23 cellular contexts compared by ENCODE assay signal in genomic region chr6:118216751-118217150, GRCh38.
"Had no signal": no experiment of that assay in that cellular context is flagged by ENCODE, and none has a peak within 500 bp of the region (broad histone marks: within the 10 kb centered on the region; RNA-seq: fewer than 3 reads in every experiment).

No MANE protein-coding gene starts in this region.

- H3K4me2 ChIP-seq: hepatocyte had no signal

- H3K9me3 ChIP-seq: left ventricle myocardium inferior, neutrophil, tibial artery, uterus had no signal

- H3K36me3 ChIP-seq: brain microvascular endothelial cell, left ventricle myocardium inferior, neutrophil, tibial artery, uterus had no signal

- H3K79me2 ChIP-seq: hepatocyte, parathyroid adenoma had no signal

- ATAC-seq: natural killer cell; stimulated activated memory B cell treated with anti-CD40 and anti-IgM and Interleukin-4, amounts not matched to agents 10 μg/mL and 1 μg/mL and 100 μg/mL, for 72 hours had no signal

- H3K4me1 ChIP-seq: parathyroid adenoma, tibial artery, uterus had no signal

- DNase-seq: activated CD4-positive, alpha-beta T cell treated with anti-CD3 and anti-CD28 coated beads, Interleukin-2, amount 10 ng/mL, durations not matched to agents 7 days and 5 days; activated CD4-positive, CD25-positive, alpha-beta regulatory T cell; activated CD8-positive, alpha-beta memory T cell treated with anti-CD3 and anti-CD28 coated beads for 24 hours; activated naive CD4-positive, alpha-beta T cell; activated naive CD8-positive, alpha-beta T cell treated with anti-CD3 and anti-CD28 coated beads, Interleukin-2, amount 10 ng/mL, durations not matched to agents 7 days and 5 days; anterior cingulate cortex; brain microvascular endothelial cell; cerebellar nuclear complex; effector memory CD4-positive, alpha-beta T cell; kidney; left ventricle myocardium inferior; mesenchymal stem cell; natural killer cell; retina; stimulated activated CD4-positive, alpha-beta T cell treated with anti-CD3 and anti-CD28 coated beads, Interleukin-2, amount 100 ng/mL, for 48 hours; T-helper 2 cell; tibial artery; uterus had no signal

- H2AFZ ChIP-seq: hepatocyte, parathyroid adenoma had no signal

- H3K9ac ChIP-seq: parathyroid adenoma had no signal

- H3K4me3 ChIP-seq: hepatocyte, left ventricle myocardium inferior, tibial artery, uterus had no signal

- H3K4me3 Mint-ChIP-seq: activated CD4-positive, alpha-beta T cell treated with anti-CD3 and anti-CD28 coated beads, Interleukin-2, amount 10 ng/mL, durations not matched to agents 7 days and 5 days; activated naive CD8-positive, alpha-beta T cell treated with anti-CD3 and anti-CD28 coated beads, Interleukin-2, amount 10 ng/mL, durations not matched to agents 7 days and 5 days; dendritic cell treated with granulocyte-macrophage colony-stimulating factor and Interleukin-4, amounts not matched to agents 40 ng/mL and 50 ng/mL, for 4 days; natural killer cell; stimulated activated memory B cell treated with anti-CD40 and anti-IgM and Interleukin-4, amounts not matched to agents 10 μg/mL and 1 μg/mL and 100 μg/mL, for 72 hours had no signal

- H3K27me3 ChIP-seq: brain microvascular endothelial cell, hepatocyte, neutrophil, tibial artery, uterus had no signal

- H3K27ac Mint-ChIP-seq: activated CD4-positive, alpha-beta T cell treated with anti-CD3 and anti-CD28 coated beads, Interleukin-2, amount 10 ng/mL, durations not matched to agents 7 days and 5 days; activated naive CD8-positive, alpha-beta T cell treated with anti-CD3 and anti-CD28 coated beads, Interleukin-2, amount 10 ng/mL, durations not matched to agents 7 days and 5 days; dendritic cell treated with granulocyte-macrophage colony-stimulating factor and Interleukin-4, amounts not matched to agents 40 ng/mL and 50 ng/mL, for 4 days; natural killer cell; stimulated activated memory B cell treated with anti-CD40 and anti-IgM and Interleukin-4, amounts not matched to agents 10 μg/mL and 1 μg/mL and 100 μg/mL, for 72 hours had no signal

- H3K36me3 Mint-ChIP-seq: activated naive CD8-positive, alpha-beta T cell treated with anti-CD3 and anti-CD28 coated beads, Interleukin-2, amount 10 ng/mL, durations not matched to agents 7 days and 5 days; natural killer cell; stimulated activated memory B cell treated with anti-CD40 and anti-IgM and Interleukin-4, amounts not matched to agents 10 μg/mL and 1 μg/mL and 100 μg/mL, for 72 hours had no signal

- H3K27ac ChIP-seq: brain microvascular endothelial cell, hepatocyte, left ventricle myocardium inferior, neutrophil, parathyroid adenoma, tibial artery, uterus had no signal

- H3K4me1 Mint-ChIP-seq: activated CD4-positive, alpha-beta T cell treated with anti-CD3 and anti-CD28 coated beads, Interleukin-2, amount 10 ng/mL, durations not matched to agents 7 days and 5 days; activated naive CD8-positive, alpha-beta T cell treated with anti-CD3 and anti-CD28 coated beads, Interleukin-2, amount 10 ng/mL, durations not matched to agents 7 days and 5 days; natural killer cell; stimulated activated memory B cell treated with anti-CD40 and anti-IgM and Interleukin-4, amounts not matched to agents 10 μg/mL and 1 μg/mL and 100 μg/mL, for 72 hours had no signal

- H3K27me3 Mint-ChIP-seq: dendritic cell treated with granulocyte-macrophage colony-stimulating factor and Interleukin-4, amounts not matched to agents 40 ng/mL and 50 ng/mL, for 4 days; stimulated activated memory B cell treated with anti-CD40 and anti-IgM and Interleukin-4, amounts not matched to agents 10 μg/mL and 1 μg/mL and 100 μg/mL, for 72 hours had no signal

- H3K9me3 Mint-ChIP-seq: activated CD4-positive, alpha-beta T cell treated with anti-CD3 and anti-CD28 coated beads, Interleukin-2, amount 10 ng/mL, durations not matched to agents 7 days and 5 days; activated naive CD8-positive, alpha-beta T cell treated with anti-CD3 and anti-CD28 coated beads, Interleukin-2, amount 10 ng/mL, durations not matched to agents 7 days and 5 days; dendritic cell treated with granulocyte-macrophage colony-stimulating factor and Interleukin-4, amounts not matched to agents 40 ng/mL and 50 ng/mL, for 4 days; natural killer cell had no signal
